15 cellular contexts compared by ENCODE assay signal in genomic region chr15:85048430-85048829, GRCh38.
DNase-seq lines count a peak whose midpoint lies in the region; ATAC-seq and TF ChIP-seq lines count a peak whose summit lies in the region.
"Had no signal": no experiment of that assay in that cellular context is flagged by ENCODE, and none has a peak within 500 bp of the region (broad histone marks: within the 10 kb centered on the region; RNA-seq: fewer than 3 reads in every experiment).

No MANE protein-coding gene starts in this region.

- H3K27ac ChIP-seq in upper lobe of left lung (peak overlapping the region in 1 of 4 donors; percentile 52), RWPE1 (no peak overlapping the region)
- H3K27ac ChIP-seq: coronary artery, foreskin keratinocyte had no signal

- H3K9me3 ChIP-seq in upper lobe of left lung, result no peaks in the 10 kb centered on the region
- H3K9me3 ChIP-seq: MG63, ovary had no signal

- peaks cover 11 to 22% (median 16%) of the 10 kb centered on the region in 4 donors for H3K4me1 ChIP-seq in upper lobe of left lung
- H3K4me1 ChIP-seq: foreskin keratinocyte had no signal

- H3K4me3 ChIP-seq in WI38 (ENCODE audit: low read depth, low read length) (peak overlapping the region; percentile 32), upper lobe of left lung (no peak overlapping the region)
- H3K4me3 ChIP-seq: coronary artery, MG63, ovary had no signal

- no peak for DNase-seq in activated CD8-positive, alpha-beta memory T cell treated with anti-CD3 and anti-CD28 coated beads, Interleukin-2, amount 10 ng/mL, durations not matched to agents 7 days and 5 days
- no peak for DNase-seq in activated CD8-positive, alpha-beta memory T cell treated with anti-CD3 and anti-CD28 coated beads for 24 hours
- DNase-seq in fibroblast of peridontal ligament (ENCODE audit: extremely low read depth) (peak; percentile 64), upper lobe of left lung (no peak), RWPE1 (ENCODE audit: low spot score) (no peak), SK-N-DZ (ENCODE audit: low spot score) (no peak)
- DNase-seq in stimulated activated naive CD8-positive, alpha-beta T cell treated with anti-CD3 and anti-CD28 coated beads, Interleukin-15, amount 100 ng/mL, for 72 hours, result no peak
- DNase-seq: DND-41; MG63; NCI-H2227 treated with DMSO at 0.1 percent for 48 hours; ovary; stimulated activated CD4-positive, alpha-beta T cell treated with anti-CD3 and anti-CD28 coated beads, Interleukin-4, amount 100 ng/mL, for 1 hour had no signal

- H3K27me3 Mint-ChIP-seq in activated CD8-positive, alpha-beta memory T cell treated with anti-CD3 and anti-CD28 coated beads, Interleukin-2, amount 10 ng/mL, durations not matched to agents 7 days and 5 days, result no peaks in the 10 kb centered on the region
- no peaks in the 10 kb centered on the region for H3K27me3 Mint-ChIP-seq in stimulated activated naive CD8-positive, alpha-beta T cell treated with anti-CD3 and anti-CD28 coated beads, Interleukin-15, amount 100 ng/mL, for 72 hours

- peak overlapping the region; percentile 16 for H3K27ac Mint-ChIP-seq in activated CD8-positive, alpha-beta memory T cell treated with anti-CD3 and anti-CD28 coated beads, Interleukin-2, amount 10 ng/mL, durations not matched to agents 7 days and 5 days
- peak overlapping the region in 1 of 2 donors; percentile 52 for H3K27ac Mint-ChIP-seq in stimulated activated naive CD8-positive, alpha-beta T cell treated with anti-CD3 and anti-CD28 coated beads, Interleukin-15, amount 100 ng/mL, for 72 hours

- H3K36me3 Mint-ChIP-seq in activated CD8-positive, alpha-beta memory T cell treated with anti-CD3 and anti-CD28 coated beads, Interleukin-2, amount 10 ng/mL, durations not matched to agents 7 days and 5 days, result peaks cover 5% of the 10 kb centered on the region

- TF ChIP-seq CTCF in WI38 (IDR thresholded peaks at IDR 0.05; ENCODE audit: low read depth, low read length) (no peak), upper lobe of left lung (IDR thresholded peaks at IDR 0.05) (no peak), RWPE1 (conservative IDR thresholded peaks at IDR 0.05; ENCODE audit: low read depth) (no peak)

- no peak for TF ChIP-seq EP300 in upper lobe of left lung (IDR thresholded peaks at IDR 0.05)

- H3K27me3 ChIP-seq in upper lobe of left lung, result no peaks in the 10 kb centered on the region
- H3K27me3 ChIP-seq: foreskin keratinocyte, MG63, ovary had no signal

- no peaks in the 10 kb centered on the region for H3K9me3 Mint-ChIP-seq in activated CD8-positive, alpha-beta memory T cell treated with anti-CD3 and anti-CD28 coated beads, Interleukin-2, amount 10 ng/mL, durations not matched to agents 7 days and 5 days (ENCODE audit: low read depth)
- no peaks in the 10 kb centered on the region for H3K9me3 Mint-ChIP-seq in stimulated activated naive CD8-positive, alpha-beta T cell treated with anti-CD3 and anti-CD28 coated beads, Interleukin-15, amount 100 ng/mL, for 72 hours

- ATAC-seq in activated CD8-positive, alpha-beta memory T cell treated with anti-CD3 and anti-CD28 coated beads, Interleukin-2, amount 10 ng/mL, durations not matched to agents 7 days and 5 days, result no peak
- no peak for ATAC-seq in stimulated activated naive CD8-positive, alpha-beta T cell treated with anti-CD3 and anti-CD28 coated beads, Interleukin-15, amount 100 ng/mL, for 72 hours
- no peak for ATAC-seq in upper lobe of left lung (ENCODE audit: low FRiP score in 2 of 2)
- ATAC-seq: foreskin keratinocyte had no signal

- CTCF ChIA-PET in activated CD8-positive, alpha-beta memory T cell treated with anti-CD3 and anti-CD28 coated beads, Interleukin-2, amount 10 ng/mL, durations not matched to agents 7 days and 5 days (lab: Charles Lee), result no interaction called here
- CTCF ChIA-PET in RWPE1 (lab: Yijun Ruan, JAX), result interaction anchor here (0.7 kb wide), 1 partner anchor 120 kb away, joined by 3 read pairs; no protein-coding TSS in a partner anchor

- H3K36me3 ChIP-seq in upper lobe of left lung, result no peaks in the 10 kb centered on the region
- H3K36me3 ChIP-seq: MG63, ovary had no signal

- H3K4me1 Mint-ChIP-seq in activated CD8-positive, alpha-beta memory T cell treated with anti-CD3 and anti-CD28 coated beads, Interleukin-2, amount 10 ng/mL, durations not matched to agents 7 days and 5 days, result peaks cover 40% of the 10 kb centered on the region
- H3K4me1 Mint-ChIP-seq in stimulated activated naive CD8-positive, alpha-beta T cell treated with anti-CD3 and anti-CD28 coated beads, Interleukin-15, amount 100 ng/mL, for 72 hours, result peaks cover 53% of the 10 kb centered on the region

- POLR2A ChIA-PET in RWPE1 (lab: Yijun Ruan, JAX; ENCODE audit: low non-redundant PET), result no interaction called here

- 46 to 57% methylated on average over 6 of the region's 6 CpGs for WGBS in upper lobe of left lung, 2 donors

- H3K4me3 Mint-ChIP-seq in activated CD8-positive, alpha-beta memory T cell treated with anti-CD3 and anti-CD28 coated beads, Interleukin-2, amount 10 ng/mL, durations not matched to agents 7 days and 5 days, result no peak overlapping the region
- H3K4me3 Mint-ChIP-seq in stimulated activated naive CD8-positive, alpha-beta T cell treated with anti-CD3 and anti-CD28 coated beads, Interleukin-15, amount 100 ng/mL, for 72 hours, result peak overlapping the region; percentile 6 to 36

- no peak for TF ChIP-seq POLR2A in upper lobe of left lung (IDR thresholded peaks at IDR 0.05)
